In the genomic region with DNA sequence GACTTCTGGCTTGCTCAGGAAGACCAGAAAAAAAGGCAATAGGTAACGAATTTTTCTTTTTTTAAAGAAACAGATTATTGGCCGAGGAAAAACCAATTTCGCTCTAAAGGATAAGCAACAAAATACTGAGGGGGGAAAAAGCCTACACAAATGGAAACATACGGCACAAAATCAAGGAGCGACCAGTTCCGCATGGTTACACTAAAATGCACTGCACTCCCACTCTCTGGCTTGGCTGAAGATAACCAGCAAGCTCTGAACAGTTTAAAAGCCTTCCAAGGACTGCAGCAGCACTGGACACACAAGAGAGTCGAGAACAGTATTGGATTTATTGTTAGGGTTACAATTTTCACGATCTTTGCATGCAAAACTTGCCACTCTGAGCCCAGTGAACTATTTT, we compare ENCODE assay signal across 1 cellular context.
TF ChIP-seq lines count a peak whose summit lies in the region.

No MANE protein-coding gene starts in this region.

TF ChIP-seq in A549, 52 proteins besides CTCF, POLR2A, EP300 and RAD21 (continued from another document):
- TF ChIP-seq MAZ (IDR thresholded peaks at IDR 0.05; ENCODE audit: borderline replicate concordance, low read depth, low read length), result no peak
